Comparison of ENCODE assay signal across 15 cellular contexts in the genomic region with DNA sequence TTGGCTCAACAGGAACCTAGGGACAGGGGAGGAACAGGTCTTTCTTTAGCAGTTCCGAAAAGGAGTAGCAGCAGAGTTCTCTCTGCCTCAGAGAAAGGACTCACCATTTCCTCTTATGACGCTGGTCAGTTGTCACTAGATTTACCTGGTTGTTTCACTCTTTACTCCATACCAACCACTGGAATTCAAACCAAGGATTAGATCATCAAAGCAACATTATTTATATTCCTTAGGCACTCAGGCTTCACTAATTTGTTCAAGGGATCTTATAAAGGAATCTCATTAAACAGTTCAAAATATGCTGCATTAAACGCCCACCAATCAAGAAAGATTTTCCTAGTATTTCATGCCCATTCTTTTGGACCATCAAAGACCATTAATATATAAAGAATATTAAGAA.
A peak's percentile ranks its signal among the peaks of the same experiment; 100 is the strongest.
DNase-seq lines count a peak whose midpoint lies in the region; ATAC-seq, FAIRE-seq and TF ChIP-seq lines count a peak whose summit lies in the region.
"Had no signal": no experiment of that assay in that cellular context is flagged by ENCODE, and none has a peak within 500 bp of the region (broad histone marks: within the 10 kb centered on the region; RNA-seq: fewer than 3 reads in every experiment).

No MANE protein-coding gene starts in this region.

- no peak overlapping the region for H3K4me2 ChIP-seq in astrocyte (ENCODE audit: low read length)
- H3K4me2 ChIP-seq: BLaER1 had no signal

- no peaks in the 10 kb centered on the region for H3K4me1 ChIP-seq in astrocyte (ENCODE audit: insufficient read depth, low read length)

- H3K9me3 ChIP-seq in astrocyte (ENCODE audit: insufficient read depth, low read depth, low read length) = no peaks in the 10 kb centered on the region
- H3K9me3 ChIP-seq: BLaER1 had no signal

- no peaks in the 10 kb centered on the region for H3K27me3 ChIP-seq in astrocyte (ENCODE audit: insufficient read depth, low read length)
- H3K27me3 ChIP-seq: BLaER1 had no signal

- no peaks in the 10 kb centered on the region for H3K36me3 ChIP-seq in astrocyte (ENCODE audit: insufficient read depth, low read length)
- H3K36me3 ChIP-seq: BLaER1 had no signal

- H3K4me3 ChIP-seq in astrocyte (ENCODE audit: insufficient read depth, low read depth, low read length) = no peak overlapping the region
- H3K4me3 ChIP-seq: BLaER1 had no signal

- FAIRE-seq in astrocyte (lab: Jason Lieb, UNC) = no peak
- FAIRE-seq: H1 had no signal

- no peaks in the 10 kb centered on the region for H3K9me3 Mint-ChIP-seq in astrocyte (ENCODE audit: unreplicated experiment)
- H3K9me3 Mint-ChIP-seq: H9 had no signal

- no peaks in the 10 kb centered on the region for H4K20me1 ChIP-seq in astrocyte (ENCODE audit: insufficient read depth, low read length)
- H4K20me1 ChIP-seq: BLaER1 had no signal

- DNase-seq in M059J (ENCODE audit: low read depth) (peak; percentile 37), astrocyte (ENCODE audit: low read depth) (peak; percentile 62), glomerular visceral epithelial cell (ENCODE audit: extremely low spot score) (peak; percentile 27), renal cortical epithelial cell (ENCODE audit: low read depth) (peak; percentile 64), iPS-NIHi11 (ENCODE audit: low spot score) (no peak), DMS153 (lab: John Stamatoyannopoulos, UW) (no peak)
- DNase-seq: 8988T; CD4-positive, alpha-beta memory T cell; DMS79 treated with DMSO at 0.1 percent for 48 hours; GF-D8; H9 had no signal

- H3K27ac ChIP-seq in astrocyte (ENCODE audit: low read depth, low read length) = no peak overlapping the region
- H3K27ac ChIP-seq: BLaER1 had no signal

- no peak for TF ChIP-seq CTCF in astrocyte (IDR thresholded peaks at IDR 0.05; ENCODE audit: insufficient read depth, low read depth, low read length)

- H3K4me1 Mint-ChIP-seq in astrocyte (ENCODE audit: low read depth, unreplicated experiment) = peaks cover 2% of the 10 kb centered on the region
- H3K4me1 Mint-ChIP-seq: CD14-positive monocyte; CD4-positive, alpha-beta memory T cell; H9 had no signal

- H2AFZ ChIP-seq in astrocyte (ENCODE audit: low read depth, low read length) = no peak overlapping the region

- no peaks in the 10 kb centered on the region for H3K36me3 Mint-ChIP-seq in astrocyte (ENCODE audit: low read depth, unreplicated experiment)
- H3K36me3 Mint-ChIP-seq: CD14-positive monocyte; CD4-positive, alpha-beta memory T cell had no signal

- no peak overlapping the region for H3K4me3 Mint-ChIP-seq in astrocyte (ENCODE audit: unreplicated experiment)
- H3K4me3 Mint-ChIP-seq: CD14-positive monocyte; CD4-positive, alpha-beta memory T cell; H9 had no signal

- no peak for ATAC-seq in HG02852 (IDR thresholded peaks at IDR 0.05; ENCODE audit: unreplicated experiment)

- H3K27me3 Mint-ChIP-seq in astrocyte (ENCODE audit: low read depth, unreplicated experiment) = no peaks in the 10 kb centered on the region
- H3K27me3 Mint-ChIP-seq: CD4-positive, alpha-beta memory T cell had no signal

- H3K9ac ChIP-seq in astrocyte (ENCODE audit: low read length) = no peak overlapping the region
- H3K9ac ChIP-seq: BLaER1 had no signal

- no peak overlapping the region for H3K27ac Mint-ChIP-seq in astrocyte (ENCODE audit: unreplicated experiment)
- H3K27ac Mint-ChIP-seq: CD14-positive monocyte; CD4-positive, alpha-beta memory T cell; H9 had no signal

- no peaks in the 10 kb centered on the region for H3K79me2 ChIP-seq in astrocyte (ENCODE audit: insufficient read depth, low read length)

Comparison
In these comparisons a context has a peak if more than half of its experiments do, and no peak if none do; other contexts are left out.
1. DNase-seq: peak in M059J (single experiment), astrocyte (single experiment), glomerular visceral epithelial cell (single experiment) and renal cortical epithelial cell (single experiment); none in iPS-NIHi11 (single experiment) and DMS153 (single experiment).